In the genomic region with DNA sequence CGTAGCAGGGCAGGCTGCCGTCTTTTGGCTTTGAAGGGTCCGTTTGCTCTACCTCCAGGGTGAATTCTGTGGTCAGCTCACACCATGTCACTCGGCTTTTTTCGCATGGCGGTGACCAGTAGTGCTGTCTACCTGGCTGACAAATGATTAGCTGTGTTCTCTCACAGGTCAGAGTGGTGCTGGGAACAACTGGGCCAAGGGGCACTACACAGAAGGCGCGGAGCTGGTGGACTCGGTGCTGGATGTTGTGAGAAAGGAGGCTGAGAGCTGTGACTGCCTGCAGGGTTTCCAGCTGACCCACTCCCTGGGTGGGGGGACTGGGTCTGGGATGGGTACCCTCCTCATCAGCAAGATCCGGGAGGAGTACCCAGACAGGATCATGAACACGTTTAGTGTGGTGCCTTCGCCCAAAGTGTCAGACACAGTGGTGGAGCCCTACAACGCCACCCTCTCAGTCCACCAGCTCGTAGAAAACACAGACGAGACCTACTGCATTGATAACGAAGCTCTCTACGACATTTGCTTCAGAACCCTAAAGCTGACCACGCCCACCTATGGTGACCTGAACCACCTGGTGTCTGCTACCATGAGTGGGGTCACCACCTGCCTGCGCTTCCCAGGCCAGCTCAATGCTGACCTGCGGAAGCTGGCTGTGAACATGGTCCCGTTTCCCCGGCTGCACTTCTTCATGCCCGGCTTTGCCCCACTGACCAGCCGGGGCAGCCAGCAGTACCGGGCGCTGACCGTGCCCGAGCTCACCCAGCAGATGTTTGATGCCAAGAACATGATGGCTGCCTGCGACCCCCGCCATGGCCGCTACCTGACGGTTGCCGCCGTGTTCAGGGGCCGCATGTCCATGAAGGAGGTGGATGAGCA, we compare ENCODE assay signal across 9 cellular contexts. TPM values are rescaled to one million over a fixed set of nuclear protein-coding genes. Genes with fewer than 3 reads are reported as not detected.
DNase-seq lines count a peak whose midpoint lies in the region; ATAC-seq and TF ChIP-seq lines count a peak whose summit lies in the region.
"Had no signal": no experiment of that assay in that cellular context is flagged by ENCODE, and none has a peak within 500 bp of the region (broad histone marks: within the 10 kb centered on the region; RNA-seq: fewer than 3 reads in every experiment).

No MANE protein-coding gene starts in this region.

- TF ChIP-seq CTCF in GM12865 (IDR thresholded peaks at IDR 0.05; ENCODE audit: insufficient read depth, low read depth, low read length, missing control alignments) (no peak), fibroblast of the aortic adventitia (IDR thresholded peaks at IDR 0.05; ENCODE audit: insufficient read depth, low read length) (no peak), gastrocnemius medialis (IDR thresholded peaks at IDR 0.05 in 4 of 5, conservative IDR thresholded peaks at IDR 0.05 in 1 of 5) (no peak)

- no peak for TF ChIP-seq POLR2A in gastrocnemius medialis (IDR thresholded peaks at IDR 0.05)

- POLR2A ChIA-PET in T-cell (lab: Charles Lee): no interaction called here

- DNase-seq in GM12865 (ENCODE audit: low read depth) (no peak), T-cell (no peak), fibroblast of the aortic adventitia (ENCODE audit: low read depth) (no peak), gastrocnemius medialis (no peak), 8988T (no peak), NCI-H1436 treated with DMSO at 0.1 percent for 48 hours (lab: John Stamatoyannopoulos, UW) (no peak), NCI-H1436 (lab: John Stamatoyannopoulos, UW) (no peak)
- DNase-seq: stimulated activated CD4-positive, alpha-beta T cell treated with anti-CD3 and anti-CD28 coated beads, Interleukin-1b, Interleukin-23, amount 100 ng/mL, for 48 hours had no signal

- H3K27ac Mint-ChIP-seq in T-cell: peak overlapping the region; percentile 80 to 82

- H3K4me3 ChIP-seq in GM12865 (ENCODE audit: low read depth, low read length): peak overlapping the region; percentile 77
- H3K4me3 ChIP-seq in fibroblast of the aortic adventitia (ENCODE audit: low read depth, low read length): peak overlapping the region; percentile 82
- H3K4me3 ChIP-seq in gastrocnemius medialis: peak overlapping the region; percentile 75 to 100 (median 85)

- H3K36me3 Mint-ChIP-seq in T-cell: peaks cover 14% of the 10 kb centered on the region

- ATAC-seq in T-cell (replicated peaks in 1 of 4) (no peak), gastrocnemius medialis (no peak), GM21515 (IDR thresholded peaks at IDR 0.05; ENCODE audit: unreplicated experiment) (no peak)

- intact Hi-C loops in gastrocnemius medialis (cut with DNase I; ENCODE audit: low total_unique reads): loop anchor here (5.0 kb wide), 1 partner anchor 40 kb away; the partner anchor contains the start of gene TPRN

- H3K4me3 Mint-ChIP-seq in T-cell: peak overlapping the region; percentile 76 to 84 (median 82)

- peaks cover 0 to 23% of the 10 kb centered on the region in 2 donors for H3K36me3 ChIP-seq in gastrocnemius medialis

- peaks cover 53 to 68% of the 10 kb centered on the region in 2 donors for H3K4me1 ChIP-seq in gastrocnemius medialis

- H3K27me3 ChIP-seq in gastrocnemius medialis: no peaks in the 10 kb centered on the region

- CTCF ChIA-PET in T-cell (lab: Charles Lee): no interaction called here

- in situ Hi-C loops in gastrocnemius medialis (cut with MboI; ENCODE audit: low sequenced_read_pairs in 4 of 4): no loop called here

- no peaks in the 10 kb centered on the region for H3K9me3 ChIP-seq in gastrocnemius medialis

- H3K27me3 Mint-ChIP-seq in T-cell: no peaks in the 10 kb centered on the region

- H3K4me1 Mint-ChIP-seq in T-cell: peaks cover 29 to 36% (median 31%) of the 10 kb centered on the region in 3 donors

- no peaks in the 10 kb centered on the region for H3K9me3 Mint-ChIP-seq in T-cell

- peak overlapping the region; percentile 89 to 98 (median 93) for H3K27ac ChIP-seq in gastrocnemius medialis

RNA-seq across cellular contexts. Expression of gene TUBB4B, which starts 1.5 kb away (rescaled TPM):
- total RNA-seq in T-cell (100 to 1,000 TPM in 2 of 5 donors, 10 to 100 TPM in 3; 50.6 to 118 (median 95.3) TPM), fibroblast of the aortic adventitia (ENCODE audit: low replicate concordance) (21.8 and 195 TPM in 2 replicates), gastrocnemius medialis (100 to 1,000 TPM; 222 to 495 (median 363) TPM)

RNA-seq across cellular contexts. Expression of gene STPG3, which starts 8.5 kb away (rescaled TPM):
- total RNA-seq in T-cell (under 1 TPM in 1 of 5 donors, not detected in 4; 0.54 TPM), fibroblast of the aortic adventitia (ENCODE audit: low replicate concordance) (not detected in 2 replicates), gastrocnemius medialis (not detected)

RNA-seq across cellular contexts. Expression of gene SLC34A3, which starts 11.9 kb away (rescaled TPM):
- not detected for total RNA-seq in T-cell
- not detected in 2 replicates for total RNA-seq in fibroblast of the aortic adventitia (ENCODE audit: low replicate concordance)
- not detected for total RNA-seq in gastrocnemius medialis

RNA-seq across cellular contexts. Expression of gene NELFB, which starts 12.6 kb away (rescaled TPM):
- 10 to 100 TPM; 36.1 to 62.2 (median 58.8) TPM for total RNA-seq in T-cell
- total RNA-seq in fibroblast of the aortic adventitia (ENCODE audit: low replicate concordance): 27.1 and 43.7 TPM in 2 replicates
- 10 to 100 TPM; 21.6 to 61.5 (median 39.4) TPM for total RNA-seq in gastrocnemius medialis

RNA-seq across cellular contexts. Expression of gene RNF224, which starts 15.3 kb away (rescaled TPM):
- total RNA-seq in T-cell (not detected), fibroblast of the aortic adventitia (ENCODE audit: low replicate concordance) (0.09 TPM in 1 of 2 replicates, not detected in the other), gastrocnemius medialis (not detected)
